In the genomic region with DNA sequence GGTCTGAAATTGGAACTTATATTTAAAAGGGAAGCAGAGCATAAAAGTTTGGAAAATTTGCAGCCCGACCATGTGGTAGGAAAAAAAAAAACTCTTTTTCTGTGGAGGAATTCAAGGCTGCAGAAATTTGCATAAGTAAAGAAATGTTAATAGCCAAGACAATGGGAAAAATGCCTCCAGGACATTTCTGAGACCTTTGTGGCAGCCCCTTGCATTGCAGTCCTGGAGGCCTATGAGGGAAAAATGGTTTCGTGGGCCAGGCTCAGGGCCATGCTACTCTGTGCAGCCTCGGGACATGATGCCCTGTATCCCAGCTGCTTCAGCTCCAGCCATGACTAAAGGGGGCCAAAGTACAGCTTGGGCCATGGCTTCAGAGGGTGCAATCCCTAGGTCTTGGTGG, we compare ENCODE assay signal across 18 cellular contexts.
A peak's percentile ranks its signal among the peaks of the same experiment; 100 is the strongest.
DNase-seq lines count a peak whose midpoint lies in the region; ATAC-seq and TF ChIP-seq lines count a peak whose summit lies in the region.
"Had no signal": no experiment of that assay in that cellular context is flagged by ENCODE, and none has a peak within 500 bp of the region (broad histone marks: within the 10 kb centered on the region; RNA-seq: fewer than 3 reads in every experiment).

No MANE protein-coding gene starts in this region.

- H3K27me3 ChIP-seq in GM23338 (ENCODE audit: insufficient read depth) (no peaks in the 10 kb centered on the region), HUES64 (ENCODE audit: insufficient read depth, low read length) (no peaks in the 10 kb centered on the region), esophagus muscularis mucosa (no peaks in the 10 kb centered on the region), mesendoderm (ENCODE audit: insufficient read depth, low read length, poor library complexity) (no peaks in the 10 kb centered on the region)
- H3K27me3 ChIP-seq: BLaER1 had no signal

- TF ChIP-seq POLR2A in esophagus muscularis mucosa (IDR thresholded peaks at IDR 0.05; ENCODE audit: low read depth): no peak

- H2BK15ac ChIP-seq in mesendoderm (replicated peaks; ENCODE audit: low read depth): no peak overlapping the region

- TF ChIP-seq CTCF in GM23338 (conservative IDR thresholded peaks at IDR 0.05; ENCODE audit: low read depth in 2 of 2): no peak
- TF ChIP-seq CTCF in esophagus muscularis mucosa (IDR thresholded peaks at IDR 0.05): no peak

- no peaks in the 10 kb centered on the region for H3K4me1 ChIP-seq in GM23338 (ENCODE audit: insufficient read depth)
- H3K4me1 ChIP-seq in HUES64 (ENCODE audit: insufficient read depth, low read length): no peaks in the 10 kb centered on the region
- no peaks in the 10 kb centered on the region for H3K4me1 ChIP-seq in esophagus muscularis mucosa
- H3K4me1 ChIP-seq in mesendoderm (ENCODE audit: control insufficient read depth, low read depth, low read length): no peaks in the 10 kb centered on the region
- H3K4me1 ChIP-seq: Caco-2 had no signal

- H2AK5ac ChIP-seq in mesendoderm (ENCODE audit: low read length): no peak overlapping the region

- no peak overlapping the region for H3K4me3 Mint-ChIP-seq in GM23338
- H3K4me3 Mint-ChIP-seq: CD8-positive, alpha-beta memory T cell; HFFc6 had no signal

- no peak overlapping the region for H3K18ac ChIP-seq in mesendoderm (ENCODE audit: low read length)

- H3K9ac ChIP-seq in HUES64 (ENCODE audit: low read depth, low read length) (no peak overlapping the region), mesendoderm (ENCODE audit: low read length) (no peak overlapping the region)
- H3K9ac ChIP-seq: BLaER1, GM23248 had no signal

- H3K27me3 Mint-ChIP-seq in GM23338 (ENCODE audit: insufficient read depth, low read depth, poor library complexity): peaks cover 5% of the 10 kb centered on the region

- H3K36me3 ChIP-seq in GM23338 (ENCODE audit: insufficient read depth): peaks cover 4% of the 10 kb centered on the region; the same call in 1 of the 2 replicates
- H3K36me3 ChIP-seq in HUES64 (ENCODE audit: insufficient read depth, low read length): no peaks in the 10 kb centered on the region
- H3K36me3 ChIP-seq in esophagus muscularis mucosa: no peaks in the 10 kb centered on the region
- no peaks in the 10 kb centered on the region for H3K36me3 ChIP-seq in mesendoderm (ENCODE audit: control insufficient read depth, insufficient read depth, low read length)
- H3K36me3 ChIP-seq: BLaER1 had no signal

- H3K79me2 ChIP-seq in GM23338 (replicated peaks; ENCODE audit: insufficient read depth) (no peaks in the 10 kb centered on the region), mesendoderm (ENCODE audit: control insufficient read depth, insufficient read depth, low read length) (no peaks in the 10 kb centered on the region)

- H3K4me3 ChIP-seq in GM23338 (no peak overlapping the region), HUES64 (ENCODE audit: low read length) (no peak overlapping the region), esophagus muscularis mucosa (no peak overlapping the region), mesendoderm (ENCODE audit: low read length) (no peak overlapping the region)
- H3K4me3 ChIP-seq: BLaER1, GM23248 had no signal

- H3K56ac ChIP-seq in mesendoderm (ENCODE audit: low read length): no peak overlapping the region

- H2BK120ac ChIP-seq in mesendoderm (ENCODE audit: low read depth, low read length): no peak overlapping the region

- H3K9me3 ChIP-seq in HUES64 (ENCODE audit: insufficient read depth, low read depth, low read length): peaks cover 20% of the 10 kb centered on the region
- no peaks in the 10 kb centered on the region for H3K9me3 ChIP-seq in esophagus muscularis mucosa
- H3K9me3 ChIP-seq: Caco-2 had no signal

- peak; percentile 78 for ATAC-seq in GM23338

- H3K23ac ChIP-seq in mesendoderm (ENCODE audit: low read length): no peak overlapping the region

- DNase-seq in GM23338 (ENCODE audit: low spot score) (peak; percentile 72), esophagus muscularis mucosa (ENCODE audit: extremely low spot score) (peak; percentile 29), mesendoderm (peak; percentile 37), D341Med (ENCODE audit: low spot score) (no peak), NCI-H748 (lab: John Stamatoyannopoulos, UW; ENCODE audit: unreplicated experiment) (no peak)
- DNase-seq in NK-92 treated with Interleukin-12 subunit alpha and Interleukin-12 subunit beta, amount 100 ng/mL, for 24 hours (lab: John Stamatoyannopoulos, UW): no peak
- no peak for DNase-seq in stimulated activated CD4-positive, alpha-beta T cell treated with anti-CD3 and anti-CD28 coated beads, Interleukin-15, amount 100 ng/mL, for 24 hours
- DNase-seq: 8988T; AML-193; Caco-2; CD8-positive, alpha-beta memory T cell; DMS53; GM23248; HCEC 1CT; HFFc6; IMR-90 had no signal

- no peak overlapping the region for H2BK5ac ChIP-seq in mesendoderm (ENCODE audit: low read length)

- no peaks in the 10 kb centered on the region for H3F3A ChIP-seq in GM23338 (replicated peaks; ENCODE audit: low read depth)

- WGBS in HUES64: 82% methylated on average over 3 of the region's 3 CpGs
- WGBS in esophagus muscularis mucosa: 99% methylated on average over 3 of the region's 3 CpGs
- no CpG with 5 or more reads among the region's 3 CpGs for WGBS in mesendoderm (ENCODE audit: extremely low coverage, insufficient coverage, low lambda C conversion rate)

- no peaks in the 10 kb centered on the region for H3K79me1 ChIP-seq in mesendoderm (ENCODE audit: low read length)

- H3K36me3 Mint-ChIP-seq in GM23338 (ENCODE audit: low read depth): peaks cover 25% of the 10 kb centered on the region

- H3K4ac ChIP-seq in mesendoderm (ENCODE audit: low read depth, low read length): no peak overlapping the region

- no peak overlapping the region for H4K5ac ChIP-seq in mesendoderm (ENCODE audit: low read length)

- H4K8ac ChIP-seq in mesendoderm (ENCODE audit: low read depth, low read length): no peak overlapping the region

- H3K27ac ChIP-seq in GM23338 (ENCODE audit: low read depth) (no peak overlapping the region; the same call in 1 of the 2 replicates), HUES64 (ENCODE audit: low read depth, low read length) (peak overlapping the region; percentile 28; the same call in 1 of the 2 replicates), esophagus muscularis mucosa (replicated peaks in 1 of 4) (no peak overlapping the region), mesendoderm (ENCODE audit: low read depth, low read length) (no peak overlapping the region)
- H3K27ac ChIP-seq: BLaER1, GM23248 had no signal

- H3K9me3 Mint-ChIP-seq in GM23338: peaks cover 27% of the 10 kb centered on the region
- H3K9me3 Mint-ChIP-seq: HFFc6 had no signal

- intact Hi-C loops in esophagus muscularis mucosa (cut with DNase I): no loop called here

- peaks cover 6% of the 10 kb centered on the region for H3K4me1 Mint-ChIP-seq in GM23338
- H3K4me1 Mint-ChIP-seq: CD8-positive, alpha-beta memory T cell had no signal

- no peak overlapping the region for H2AFZ ChIP-seq in GM23338
- H2AFZ ChIP-seq: GM23248 had no signal

- TF ChIP-seq EP300 in esophagus muscularis mucosa (IDR thresholded peaks at IDR 0.05): no peak

- H3K27ac Mint-ChIP-seq in GM23338: no peak overlapping the region; the same call in 1 of the 2 replicates
- H3K27ac Mint-ChIP-seq: HFFc6 had no signal

- peaks cover 19% of the 10 kb centered on the region; the same call in 1 of the 2 replicates for H3K9me2 ChIP-seq in GM23338 (ENCODE audit: insufficient read depth)

- H4K20me1 ChIP-seq in GM23338 (replicated peaks; ENCODE audit: insufficient read depth): no peaks in the 10 kb centered on the region
- H4K20me1 ChIP-seq: BLaER1 had no signal

- H3K4me2 ChIP-seq in GM23338 (no peak overlapping the region), mesendoderm (ENCODE audit: low read length) (no peak overlapping the region)
- H3K4me2 ChIP-seq: BLaER1 had no signal

TF ChIP-seq in GM23338, 12 proteins besides CTCF, POLR2A, EP300 and RAD21 (continues in another document):
- TF ChIP-seq, protein P1, sequence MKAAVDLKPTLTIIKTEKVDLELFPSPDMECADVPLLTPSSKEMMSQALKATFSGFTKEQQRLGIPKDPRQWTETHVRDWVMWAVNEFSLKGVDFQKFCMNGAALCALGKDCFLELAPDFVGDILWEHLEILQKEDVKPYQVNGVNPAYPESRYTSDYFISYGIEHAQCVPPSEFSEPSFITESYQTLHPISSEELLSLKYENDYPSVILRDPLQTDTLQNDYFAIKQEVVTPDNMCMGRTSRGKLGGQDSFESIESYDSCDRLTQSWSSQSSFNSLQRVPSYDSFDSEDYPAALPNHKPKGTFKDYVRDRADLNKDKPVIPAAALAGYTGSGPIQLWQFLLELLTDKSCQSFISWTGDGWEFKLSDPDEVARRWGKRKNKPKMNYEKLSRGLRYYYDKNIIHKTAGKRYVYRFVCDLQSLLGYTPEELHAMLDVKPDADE (IDR thresholded peaks at IDR 0.05): no peak
- TF ChIP-seq EZH2 (IDR thresholded peaks at IDR 0.05; ENCODE audit: low read depth, unreplicated experiment) (no peak), JUNB (IDR thresholded peaks at IDR 0.05; ENCODE audit: unreplicated experiment) (no peak), STAT1 (IDR thresholded peaks at IDR 0.05; ENCODE audit: unreplicated experiment) (no peak), POLR2AphosphoS5 (IDR thresholded peaks at IDR 0.05; ENCODE audit: low read depth) (no peak), ZNF114 (CRISPR knock-in tag; IDR thresholded peaks at IDR 0.05) (no peak), REST (IDR thresholded peaks at IDR 0.05; ENCODE audit: unreplicated experiment) (no peak), CREB1 (CRISPR knock-in tag; IDR thresholded peaks at IDR 0.05; ENCODE audit: low read depth) (no peak)

Comparison
In these comparisons a context has a peak if more than half of its experiments do, and no peak if none do; other contexts are left out.
1. DNase-seq: peak in GM23338 (single experiment), esophagus muscularis mucosa (single experiment) and mesendoderm (single experiment); none in D341Med (single experiment), NCI-H748 (single experiment), NK-92 treated with Interleukin-12 subunit alpha and Interleukin-12 subunit beta, amount 100 ng/mL, for 24 hours (single experiment) and stimulated activated CD4-positive, alpha-beta T cell treated with anti-CD3 and anti-CD28 coated beads, Interleukin-15, amount 100 ng/mL, for 24 hours (single experiment).